ENCODE assay signal across 1 cellular context in the genomic region with DNA sequence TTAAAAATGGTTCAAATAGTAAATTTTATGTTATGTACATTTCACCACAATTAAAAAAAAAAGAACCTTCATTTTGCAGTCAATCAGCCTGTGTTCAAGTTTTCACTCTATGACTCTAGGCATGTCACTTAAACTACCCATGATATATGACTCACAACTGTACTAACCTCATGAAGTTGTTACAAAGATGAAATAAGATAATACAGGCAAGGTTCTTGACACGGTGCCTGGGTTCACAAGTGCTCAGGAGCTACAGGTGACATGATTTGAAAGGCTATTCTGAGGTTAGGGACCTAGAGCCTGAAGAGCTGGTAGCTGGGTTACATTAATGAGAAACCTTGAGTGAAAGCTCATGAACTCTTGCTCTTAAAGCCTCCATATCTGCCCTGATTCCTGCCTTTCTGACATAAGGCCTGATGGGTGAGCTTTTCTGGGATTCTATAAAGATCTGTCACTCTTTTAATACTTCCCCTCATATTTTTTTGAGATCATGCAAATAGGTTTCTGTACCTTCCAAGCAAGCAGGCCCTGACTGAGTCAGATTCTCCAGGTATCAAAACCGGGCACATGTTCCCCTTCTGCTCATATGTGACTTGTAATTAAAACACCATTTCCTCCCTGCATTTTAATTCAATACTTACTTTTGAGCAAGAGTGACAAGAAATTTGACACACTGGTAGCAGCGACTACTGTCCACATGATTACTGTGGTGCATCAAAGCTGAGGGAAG.
TF ChIP-seq lines count a peak whose summit lies in the region.

No MANE protein-coding gene starts in this region.

TF ChIP-seq in HepG2, 621 proteins besides CTCF, POLR2A, EP300 and RAD21:
- TF ChIP-seq, protein P1, sequence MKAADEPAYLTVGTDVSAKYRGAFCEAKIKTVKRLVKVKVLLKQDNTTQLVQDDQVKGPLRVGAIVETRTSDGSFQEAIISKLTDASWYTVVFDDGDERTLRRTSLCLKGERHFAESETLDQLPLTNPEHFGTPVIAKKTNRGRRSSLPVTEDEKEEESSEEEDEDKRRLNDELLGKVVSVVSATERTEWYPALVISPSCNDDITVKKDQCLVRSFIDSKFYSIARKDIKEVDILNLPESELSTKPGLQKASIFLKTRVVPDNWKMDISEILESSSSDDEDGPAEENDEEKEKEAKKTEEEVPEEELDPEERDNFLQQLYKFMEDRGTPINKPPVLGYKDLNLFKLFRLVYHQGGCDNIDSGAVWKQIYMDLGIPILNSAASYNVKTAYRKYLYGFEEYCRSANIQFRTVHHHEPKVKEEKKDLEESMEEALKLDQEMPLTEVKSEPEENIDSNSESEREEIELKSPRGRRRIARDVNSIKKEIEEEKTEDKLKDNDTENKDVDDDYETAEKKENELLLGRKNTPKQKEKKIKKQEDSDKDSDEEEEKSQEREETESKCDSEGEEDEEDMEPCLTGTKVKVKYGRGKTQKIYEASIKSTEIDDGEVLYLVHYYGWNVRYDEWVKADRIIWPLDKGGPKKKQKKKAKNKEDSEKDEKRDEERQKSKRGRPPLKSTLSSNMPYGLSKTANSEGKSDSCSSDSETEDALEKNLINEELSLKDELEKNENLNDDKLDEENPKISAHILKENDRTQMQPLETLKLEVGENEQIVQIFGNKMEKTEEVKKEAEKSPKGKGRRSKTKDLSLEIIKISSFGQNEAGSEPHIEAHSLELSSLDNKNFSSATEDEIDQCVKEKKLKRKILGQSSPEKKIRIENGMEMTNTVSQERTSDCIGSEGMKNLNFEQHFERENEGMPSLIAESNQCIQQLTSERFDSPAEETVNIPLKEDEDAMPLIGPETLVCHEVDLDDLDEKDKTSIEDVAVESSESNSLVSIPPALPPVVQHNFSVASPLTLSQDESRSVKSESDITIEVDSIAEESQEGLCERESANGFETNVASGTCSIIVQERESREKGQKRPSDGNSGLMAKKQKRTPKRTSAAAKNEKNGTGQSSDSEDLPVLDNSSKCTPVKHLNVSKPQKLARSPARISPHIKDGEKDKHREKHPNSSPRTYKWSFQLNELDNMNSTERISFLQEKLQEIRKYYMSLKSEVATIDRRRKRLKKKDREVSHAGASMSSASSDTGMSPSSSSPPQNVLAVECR (CRISPR knock-in tag; IDR thresholded peaks at IDR 0.05; ENCODE audit: borderline replicate concordance), result no peak
- TF ChIP-seq, protein P2, sequence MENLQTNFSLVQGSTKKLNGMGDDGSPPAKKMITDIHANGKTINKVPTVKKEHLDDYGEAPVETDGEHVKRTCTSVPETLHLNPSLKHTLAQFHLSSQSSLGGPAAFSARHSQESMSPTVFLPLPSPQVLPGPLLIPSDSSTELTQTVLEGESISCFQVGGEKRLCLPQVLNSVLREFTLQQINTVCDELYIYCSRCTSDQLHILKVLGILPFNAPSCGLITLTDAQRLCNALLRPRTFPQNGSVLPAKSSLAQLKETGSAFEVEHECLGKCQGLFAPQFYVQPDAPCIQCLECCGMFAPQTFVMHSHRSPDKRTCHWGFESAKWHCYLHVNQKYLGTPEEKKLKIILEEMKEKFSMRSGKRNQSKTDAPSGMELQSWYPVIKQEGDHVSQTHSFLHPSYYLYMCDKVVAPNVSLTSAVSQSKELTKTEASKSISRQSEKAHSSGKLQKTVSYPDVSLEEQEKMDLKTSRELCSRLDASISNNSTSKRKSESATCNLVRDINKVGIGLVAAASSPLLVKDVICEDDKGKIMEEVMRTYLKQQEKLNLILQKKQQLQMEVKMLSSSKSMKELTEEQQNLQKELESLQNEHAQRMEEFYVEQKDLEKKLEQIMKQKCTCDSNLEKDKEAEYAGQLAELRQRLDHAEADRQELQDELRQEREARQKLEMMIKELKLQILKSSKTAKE (CRISPR knock-in tag; IDR thresholded peaks at IDR 0.05; ENCODE audit: borderline replicate concordance), result no peak
- TF ChIP-seq ZKSCAN1 (IDR thresholded peaks at IDR 0.05; ENCODE audit: low read length) (no peak), ZBTB3 (CRISPR knock-in tag; IDR thresholded peaks at IDR 0.05; ENCODE audit: borderline replicate concordance, low read depth) (no peak), DNMT3B (CRISPR knock-in tag; conservative IDR thresholded peaks at IDR 0.05) (no peak), POGZ (CRISPR knock-in tag; IDR thresholded peaks at IDR 0.05) (no peak), ZNF792 (CRISPR knock-in tag; IDR thresholded peaks at IDR 0.05) (no peak), MAF1 (CRISPR knock-in tag; IDR thresholded peaks at IDR 0.05; ENCODE audit: borderline replicate concordance) (no peak), ZNF737 (CRISPR knock-in tag; IDR thresholded peaks at IDR 0.05; ENCODE audit: borderline replicate concordance) (no peak), SMC3 (IDR thresholded peaks at IDR 0.05; ENCODE audit: low read length) (no peak), ZNF17 (CRISPR knock-in tag; IDR thresholded peaks at IDR 0.05) (no peak), ZNF34 (CRISPR knock-in tag; IDR thresholded peaks at IDR 0.05; ENCODE audit: borderline replicate concordance) (no peak), ZBTB7A (CRISPR knock-in tag; IDR thresholded peaks at IDR 0.05) (no peak)
- TF ChIP-seq, protein P3, sequence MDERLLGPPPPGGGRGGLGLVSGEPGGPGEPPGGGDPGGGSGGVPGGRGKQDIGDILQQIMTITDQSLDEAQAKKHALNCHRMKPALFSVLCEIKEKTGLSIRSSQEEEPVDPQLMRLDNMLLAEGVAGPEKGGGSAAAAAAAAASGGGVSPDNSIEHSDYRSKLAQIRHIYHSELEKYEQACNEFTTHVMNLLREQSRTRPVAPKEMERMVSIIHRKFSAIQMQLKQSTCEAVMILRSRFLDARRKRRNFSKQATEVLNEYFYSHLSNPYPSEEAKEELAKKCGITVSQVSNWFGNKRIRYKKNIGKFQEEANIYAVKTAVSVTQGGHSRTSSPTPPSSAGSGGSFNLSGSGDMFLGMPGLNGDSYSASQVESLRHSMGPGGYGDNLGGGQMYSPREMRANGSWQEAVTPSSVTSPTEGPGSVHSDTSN (CRISPR knock-in tag; IDR thresholded peaks at IDR 0.05), result no peak
- TF ChIP-seq, protein P4, sequence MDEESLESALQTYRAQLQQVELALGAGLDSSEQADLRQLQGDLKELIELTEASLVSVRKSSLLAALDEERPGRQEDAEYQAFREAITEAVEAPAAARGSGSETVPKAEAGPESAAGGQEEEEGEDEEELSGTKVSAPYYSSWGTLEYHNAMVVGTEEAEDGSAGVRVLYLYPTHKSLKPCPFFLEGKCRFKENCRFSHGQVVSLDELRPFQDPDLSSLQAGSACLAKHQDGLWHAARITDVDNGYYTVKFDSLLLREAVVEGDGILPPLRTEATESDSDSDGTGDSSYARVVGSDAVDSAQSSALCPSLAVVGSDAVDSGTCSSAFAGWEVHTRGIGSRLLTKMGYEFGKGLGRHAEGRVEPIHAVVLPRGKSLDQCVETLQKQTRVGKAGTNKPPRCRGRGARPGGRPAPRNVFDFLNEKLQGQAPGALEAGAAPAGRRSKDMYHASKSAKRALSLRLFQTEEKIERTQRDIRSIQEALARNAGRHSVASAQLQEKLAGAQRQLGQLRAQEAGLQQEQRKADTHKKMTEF (CRISPR knock-in tag; IDR thresholded peaks at IDR 0.05), result no peak
- TF ChIP-seq, protein P5, sequence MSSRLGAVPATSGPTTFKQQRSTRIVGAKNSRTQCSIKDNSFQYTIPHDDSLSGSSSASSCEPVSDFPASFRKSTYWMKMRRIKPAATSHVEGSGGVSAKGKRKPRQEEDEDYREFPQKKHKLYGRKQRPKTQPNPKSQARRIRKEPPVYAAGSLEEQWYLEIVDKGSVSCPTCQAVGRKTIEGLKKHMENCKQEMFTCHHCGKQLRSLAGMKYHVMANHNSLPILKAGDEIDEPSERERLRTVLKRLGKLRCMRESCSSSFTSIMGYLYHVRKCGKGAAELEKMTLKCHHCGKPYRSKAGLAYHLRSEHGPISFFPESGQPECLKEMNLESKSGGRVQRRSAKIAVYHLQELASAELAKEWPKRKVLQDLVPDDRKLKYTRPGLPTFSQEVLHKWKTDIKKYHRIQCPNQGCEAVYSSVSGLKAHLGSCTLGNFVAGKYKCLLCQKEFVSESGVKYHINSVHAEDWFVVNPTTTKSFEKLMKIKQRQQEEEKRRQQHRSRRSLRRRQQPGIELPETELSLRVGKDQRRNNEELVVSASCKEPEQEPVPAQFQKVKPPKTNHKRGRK (CRISPR knock-in tag; IDR thresholded peaks at IDR 0.05), result no peak
- TF ChIP-seq, protein P6, sequence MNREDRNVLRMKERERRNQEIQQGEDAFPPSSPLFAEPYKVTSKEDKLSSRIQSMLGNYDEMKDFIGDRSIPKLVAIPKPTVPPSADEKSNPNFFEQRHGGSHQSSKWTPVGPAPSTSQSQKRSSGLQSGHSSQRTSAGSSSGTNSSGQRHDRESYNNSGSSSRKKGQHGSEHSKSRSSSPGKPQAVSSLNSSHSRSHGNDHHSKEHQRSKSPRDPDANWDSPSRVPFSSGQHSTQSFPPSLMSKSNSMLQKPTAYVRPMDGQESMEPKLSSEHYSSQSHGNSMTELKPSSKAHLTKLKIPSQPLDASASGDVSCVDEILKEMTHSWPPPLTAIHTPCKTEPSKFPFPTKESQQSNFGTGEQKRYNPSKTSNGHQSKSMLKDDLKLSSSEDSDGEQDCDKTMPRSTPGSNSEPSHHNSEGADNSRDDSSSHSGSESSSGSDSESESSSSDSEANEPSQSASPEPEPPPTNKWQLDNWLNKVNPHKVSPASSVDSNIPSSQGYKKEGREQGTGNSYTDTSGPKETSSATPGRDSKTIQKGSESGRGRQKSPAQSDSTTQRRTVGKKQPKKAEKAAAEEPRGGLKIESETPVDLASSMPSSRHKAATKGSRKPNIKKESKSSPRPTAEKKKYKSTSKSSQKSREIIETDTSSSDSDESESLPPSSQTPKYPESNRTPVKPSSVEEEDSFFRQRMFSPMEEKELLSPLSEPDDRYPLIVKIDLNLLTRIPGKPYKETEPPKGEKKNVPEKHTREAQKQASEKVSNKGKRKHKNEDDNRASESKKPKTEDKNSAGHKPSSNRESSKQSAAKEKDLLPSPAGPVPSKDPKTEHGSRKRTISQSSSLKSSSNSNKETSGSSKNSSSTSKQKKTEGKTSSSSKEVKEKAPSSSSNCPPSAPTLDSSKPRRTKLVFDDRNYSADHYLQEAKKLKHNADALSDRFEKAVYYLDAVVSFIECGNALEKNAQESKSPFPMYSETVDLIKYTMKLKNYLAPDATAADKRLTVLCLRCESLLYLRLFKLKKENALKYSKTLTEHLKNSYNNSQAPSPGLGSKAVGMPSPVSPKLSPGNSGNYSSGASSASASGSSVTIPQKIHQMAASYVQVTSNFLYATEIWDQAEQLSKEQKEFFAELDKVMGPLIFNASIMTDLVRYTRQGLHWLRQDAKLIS (CRISPR knock-in tag; IDR thresholded peaks at IDR 0.05), result no peak
- TF ChIP-seq, protein P7, sequence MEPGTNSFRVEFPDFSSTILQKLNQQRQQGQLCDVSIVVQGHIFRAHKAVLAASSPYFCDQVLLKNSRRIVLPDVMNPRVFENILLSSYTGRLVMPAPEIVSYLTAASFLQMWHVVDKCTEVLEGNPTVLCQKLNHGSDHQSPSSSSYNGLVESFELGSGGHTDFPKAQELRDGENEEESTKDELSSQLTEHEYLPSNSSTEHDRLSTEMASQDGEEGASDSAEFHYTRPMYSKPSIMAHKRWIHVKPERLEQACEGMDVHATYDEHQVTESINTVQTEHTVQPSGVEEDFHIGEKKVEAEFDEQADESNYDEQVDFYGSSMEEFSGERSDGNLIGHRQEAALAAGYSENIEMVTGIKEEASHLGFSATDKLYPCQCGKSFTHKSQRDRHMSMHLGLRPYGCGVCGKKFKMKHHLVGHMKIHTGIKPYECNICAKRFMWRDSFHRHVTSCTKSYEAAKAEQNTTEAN (CRISPR knock-in tag; conservative IDR thresholded peaks at IDR 0.05), result no peak
- TF ChIP-seq, protein P8, sequence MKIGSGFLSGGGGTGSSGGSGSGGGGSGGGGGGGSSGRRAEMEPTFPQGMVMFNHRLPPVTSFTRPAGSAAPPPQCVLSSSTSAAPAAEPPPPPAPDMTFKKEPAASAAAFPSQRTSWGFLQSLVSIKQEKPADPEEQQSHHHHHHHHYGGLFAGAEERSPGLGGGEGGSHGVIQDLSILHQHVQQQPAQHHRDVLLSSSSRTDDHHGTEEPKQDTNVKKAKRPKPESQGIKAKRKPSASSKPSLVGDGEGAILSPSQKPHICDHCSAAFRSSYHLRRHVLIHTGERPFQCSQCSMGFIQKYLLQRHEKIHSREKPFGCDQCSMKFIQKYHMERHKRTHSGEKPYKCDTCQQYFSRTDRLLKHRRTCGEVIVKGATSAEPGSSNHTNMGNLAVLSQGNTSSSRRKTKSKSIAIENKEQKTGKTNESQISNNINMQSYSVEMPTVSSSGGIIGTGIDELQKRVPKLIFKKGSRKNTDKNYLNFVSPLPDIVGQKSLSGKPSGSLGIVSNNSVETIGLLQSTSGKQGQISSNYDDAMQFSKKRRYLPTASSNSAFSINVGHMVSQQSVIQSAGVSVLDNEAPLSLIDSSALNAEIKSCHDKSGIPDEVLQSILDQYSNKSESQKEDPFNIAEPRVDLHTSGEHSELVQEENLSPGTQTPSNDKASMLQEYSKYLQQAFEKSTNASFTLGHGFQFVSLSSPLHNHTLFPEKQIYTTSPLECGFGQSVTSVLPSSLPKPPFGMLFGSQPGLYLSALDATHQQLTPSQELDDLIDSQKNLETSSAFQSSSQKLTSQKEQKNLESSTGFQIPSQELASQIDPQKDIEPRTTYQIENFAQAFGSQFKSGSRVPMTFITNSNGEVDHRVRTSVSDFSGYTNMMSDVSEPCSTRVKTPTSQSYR (CRISPR knock-in tag; IDR thresholded peaks at IDR 0.05; ENCODE audit: borderline replicate concordance), result no peak
